8 cellular contexts compared by ENCODE assay signal in genomic region chr9:74497750-74498615, GRCh38. TPM values are rescaled to one million over a fixed set of nuclear protein-coding genes. Genes with fewer than 3 reads are reported as not detected.
DNase-seq lines count a peak whose midpoint lies in the region; ATAC-seq and TF ChIP-seq lines count a peak whose summit lies in the region.

No MANE protein-coding gene starts in this region.

- H3K9me3 ChIP-seq in right lobe of liver (no peaks in the 10 kb centered on the region), stomach smooth muscle (ENCODE audit: control insufficient read depth in 2 of 2, low read length in 2 of 2) (no peaks in the 10 kb centered on the region)

- H3K4me1 ChIP-seq in right lobe of liver (peaks cover 0 to 18% (median 5%) of the 10 kb centered on the region in 4 donors), stomach smooth muscle (ENCODE audit: control insufficient read depth, insufficient read depth, low read length) (peaks cover 29% of the 10 kb centered on the region)

- peaks cover 28% of the 10 kb centered on the region for H3K4me1 Mint-ChIP-seq in activated naive CD4-positive, alpha-beta T cell treated with anti-CD3 and anti-CD28 coated beads for 36 hours (ENCODE audit: low read depth)

- H3K9me3 Mint-ChIP-seq in activated naive CD4-positive, alpha-beta T cell treated with anti-CD3 and anti-CD28 coated beads for 36 hours: no peaks in the 10 kb centered on the region

- no peak for TF ChIP-seq CTCF in right lobe of liver (IDR thresholded peaks at IDR 0.05)

- peak overlapping the region; percentile 82 for H3K4me3 Mint-ChIP-seq in activated naive CD4-positive, alpha-beta T cell treated with anti-CD3 and anti-CD28 coated beads for 36 hours

- peaks cover 48% of the 10 kb centered on the region for H3K27me3 Mint-ChIP-seq in activated naive CD4-positive, alpha-beta T cell treated with anti-CD3 and anti-CD28 coated beads for 36 hours (ENCODE audit: low read depth)

- H3K27ac Mint-ChIP-seq in activated naive CD4-positive, alpha-beta T cell treated with anti-CD3 and anti-CD28 coated beads for 36 hours: no peak overlapping the region

- H3K36me3 ChIP-seq in right lobe of liver: no peaks in the 10 kb centered on the region
- no peaks in the 10 kb centered on the region for H3K36me3 ChIP-seq in stomach smooth muscle (ENCODE audit: control insufficient read depth in 2 of 2, insufficient read depth in 2 of 2, low read length in 2 of 2)

- no peak for DNase-seq in activated naive CD4-positive, alpha-beta T cell treated with anti-CD3 and anti-CD28 coated beads for 36 hours
- DNase-seq in activated naive CD4-positive, alpha-beta T cell treated with anti-CD3 and anti-CD28 coated beads, Interleukin-2, amount 50 U/mL, for 16 hours: no peak
- peak; percentile 16 for DNase-seq in NCI-H1105 (lab: John Stamatoyannopoulos, UW)
- peak in 2 of 3 donors; percentile 30 to 57 for DNase-seq in right lobe of liver
- DNase-seq in KG1 (lab: John Stamatoyannopoulos, UW): no peak

- H3K27me3 ChIP-seq in right lobe of liver: peaks cover 4 to 13% of the 10 kb centered on the region in 2 donors
- peaks cover 21 to 36% of the 10 kb centered on the region in 2 donors for H3K27me3 ChIP-seq in stomach smooth muscle (ENCODE audit: control insufficient read depth in 1 of 2, insufficient read depth in 2 of 2, low read length in 2 of 2)

- intact Hi-C loops in activated naive CD4-positive, alpha-beta T cell treated with anti-CD3 and anti-CD28 coated beads for 36 hours (cut with micrococcal nuclease): loop anchor here (10.0 kb wide), 1 partner anchor 247 kb away; no protein-coding TSS in a partner anchor
- intact Hi-C loops in right lobe of liver (cut with DNase I): no loop called here

- no peaks in the 10 kb centered on the region for H3K36me3 Mint-ChIP-seq in activated naive CD4-positive, alpha-beta T cell treated with anti-CD3 and anti-CD28 coated beads for 36 hours (ENCODE audit: low read depth)

- CTCF ChIA-PET in activated naive CD4-positive, alpha-beta T cell treated with anti-CD3 and anti-CD28 coated beads for 36 hours (lab: Charles Lee): no interaction called here

- no peak for TF ChIP-seq POLR2A in right lobe of liver (IDR thresholded peaks at IDR 0.05)

- peak overlapping the region; percentile 38 to 63 (median 51) for H3K4me3 ChIP-seq in right lobe of liver
- peak overlapping the region; percentile 75 to 88 for H3K4me3 ChIP-seq in stomach smooth muscle (ENCODE audit: low read length in 2 of 2)

- peak; percentile 31 to 51 (median 43) for ATAC-seq in right lobe of liver
- ATAC-seq in GM18519 (IDR thresholded peaks at IDR 0.05; ENCODE audit: low FRiP score, unreplicated experiment): no peak

- H3K27ac ChIP-seq in cingulate gyrus (ENCODE audit: low read depth, low read length) (peak overlapping the region; percentile 70), right lobe of liver (no peak overlapping the region), stomach smooth muscle (ENCODE audit: low read length) (no peak overlapping the region)

- H3K9ac ChIP-seq in stomach smooth muscle (ENCODE audit: low read length in 2 of 2): peak overlapping the region in 1 of 2 donors; percentile 10

- WGBS in right lobe of liver (ENCODE audit: insufficient coverage, low coverage, low lambda C conversion rate, missing lambda C conversion rate): 2% methylated on average over 35 of the region's 77 CpGs

RNA-seq across cellular contexts. Expression of gene RORB, which starts 0.8 kb away (rescaled TPM):
- total RNA-seq in activated naive CD4-positive, alpha-beta T cell treated with anti-CD3 and anti-CD28 coated beads for 36 hours: under 1 TPM in 1 of 2 experiments, not detected in 1; 0.02 TPM
- total RNA-seq in right lobe of liver: under 1 TPM in 3 of 6 experiments, not detected in 3; 0.04 to 0.62 (median 0.61) TPM

Comparison
In these comparisons a context has a peak if more than half of its experiments do, and no peak if none do; other contexts are left out.
1. DNase-seq: peak in NCI-H1105 (single experiment) and right lobe of liver (2 of 3); none in activated naive CD4-positive, alpha-beta T cell treated with anti-CD3 and anti-CD28 coated beads for 36 hours (single experiment), activated naive CD4-positive, alpha-beta T cell treated with anti-CD3 and anti-CD28 coated beads, Interleukin-2, amount 50 U/mL, for 16 hours (single experiment) and KG1 (single experiment).